Comparison of ENCODE assay signal across 29 cellular contexts in genomic region chr14:41461380-41461779, GRCh38.
A peak's percentile ranks its signal among the peaks of the same experiment; 100 is the strongest.
DNase-seq lines count a peak whose midpoint lies in the region; ATAC-seq, FAIRE-seq and TF ChIP-seq lines count a peak whose summit lies in the region.
"Had no signal": no experiment of that assay in that cellular context is flagged by ENCODE, and none has a peak within 500 bp of the region (broad histone marks: within the 10 kb centered on the region; RNA-seq: fewer than 3 reads in every experiment).

No MANE protein-coding gene starts in this region.

- no peak overlapping the region for H3K9ac ChIP-seq in HepG2 (ENCODE audit: insufficient read depth, low read depth, low read length)
- H3K9ac ChIP-seq: BLaER1; BLaER1 treated with 17β-estradiol and CSF1 and Interleukin-3, amounts not matched to agents 10 nM and 100 nM had no signal

- no peak for FAIRE-seq in HepG2 (lab: Jason Lieb, UNC)
- FAIRE-seq: A204.1, A549, D721Med had no signal

- H3K4me1 ChIP-seq in HepG2 (ENCODE audit: insufficient read depth, low read length) (no peaks in the 10 kb centered on the region), right lobe of liver (no peaks in the 10 kb centered on the region)
- H3K4me1 ChIP-seq: A549; BE2C; BLaER1; BLaER1 treated with 17β-estradiol and CSF1 and Interleukin-3, amounts not matched to agents 10 nM and 100 nM; Caco-2 had no signal

- no peak overlapping the region for H2AFZ ChIP-seq in HepG2 (ENCODE audit: low read length)

- CTCF ChIA-PET in HepG2 (lab: Yijun Ruan, JAX; ENCODE audit: low intra/inter-chr PET ratio, low total read pairs) = no interaction called here

- H3K27ac ChIP-seq in HepG2 (ENCODE audit: extremely low read length, insufficient read depth, low read length) (no peak overlapping the region), right lobe of liver (no peak overlapping the region)
- H3K27ac ChIP-seq: 22Rv1; A549; BLaER1; BLaER1 treated with 17β-estradiol and CSF1 and Interleukin-3, amounts not matched to agents 10 nM and 100 nM; C4-2B had no signal

- TF ChIP-seq RAD21 in HepG2 (CRISPR knock-in tag; IDR thresholded peaks at IDR 0.05) = no peak

- TF ChIP-seq EP300 in HepG2 (IDR thresholded peaks at IDR 0.05; ENCODE audit: low read depth in 2 of 2, low read length in 2 of 2) (no peak), HepG2 (CRISPR knock-in tag; IDR thresholded peaks at IDR 0.05; ENCODE audit: borderline replicate concordance) (no peak)

- ATAC-seq in HepG2 (no peak), right lobe of liver (no peak)
- ATAC-seq: A549; CD8-positive, alpha-beta T cell had no signal

- no TSS peak for BruUV-seq in HepG2 (replicated peaks; lab: Mats Ljungman, UMichigan)

- no peak overlapping the region for H3K4me2 ChIP-seq in HepG2 (ENCODE audit: low read depth, low read length)
- H3K4me2 ChIP-seq: A549; BLaER1; BLaER1 treated with 17β-estradiol and CSF1 and Interleukin-3, amounts not matched to agents 10 nM and 100 nM had no signal

- H3K9me3 ChIP-seq in HepG2 (ENCODE audit: low read length) = peaks cover 83% of the 10 kb centered on the region
- no peaks in the 10 kb centered on the region for H3K9me3 ChIP-seq in right lobe of liver
- H3K9me3 ChIP-seq: A549; BE2C; BLaER1; BLaER1 treated with 17β-estradiol and CSF1 and Interleukin-3, amounts not matched to agents 10 nM and 100 nM had no signal

- no peaks in the 10 kb centered on the region for H3K79me2 ChIP-seq in HepG2 (ENCODE audit: insufficient read depth, low read length)

- no peaks in the 10 kb centered on the region for H3K27me3 ChIP-seq in HepG2 (ENCODE audit: control insufficient read depth in 1 of 2, insufficient read depth in 2 of 2, low read length in 2 of 2)
- no peaks in the 10 kb centered on the region for H3K27me3 ChIP-seq in right lobe of liver
- H3K27me3 ChIP-seq: BE2C; BLaER1; BLaER1 treated with 17β-estradiol and CSF1 and Interleukin-3, amounts not matched to agents 10 nM and 100 nM had no signal

- DNase-seq in HepG2 (ENCODE audit: low spot score) (no peak), right lobe of liver (no peak)
- DNase-seq: 8988T; ACHN; AML-193; BE2C; C1 segment of cervical spinal cord; Caco-2; Calu3; CD4-positive, alpha-beta memory T cell; CD4-positive, alpha-beta T cell; CD4-positive, CD25-positive, alpha-beta regulatory T cell; CD8-positive, alpha-beta memory T cell; CD8-positive, alpha-beta T cell; COR-L47; DMS 273 treated with DMSO at 0.1 percent for 48 hours; DMS153; DMS53; DMS79; DMS79 treated with DMSO at 0.1 percent for 48 hours; DND-41; EL had no signal

- no peaks in the 10 kb centered on the region for H4K20me1 ChIP-seq in HepG2 (ENCODE audit: insufficient read depth, low read length)
- H4K20me1 ChIP-seq: BLaER1; BLaER1 treated with 17β-estradiol and CSF1 and Interleukin-3, amounts not matched to agents 10 nM and 100 nM had no signal

- H3K4me3 ChIP-seq in HepG2 (replicated peaks in 1 of 3; ENCODE audit: insufficient read depth in 1 of 3, low read depth in 2 of 3, low read length in 3 of 3) = no peak overlapping the region
- H3K4me3 ChIP-seq in right lobe of liver = no peak overlapping the region
- H3K4me3 ChIP-seq: A549; BLaER1; BLaER1 treated with 17β-estradiol and CSF1 and Interleukin-3, amounts not matched to agents 10 nM and 100 nM had no signal

- H3K36me3 ChIP-seq in HepG2 (replicated peaks in 1 of 2; ENCODE audit: control insufficient read depth in 1 of 2, insufficient read depth in 2 of 2, low read length in 2 of 2) (no peaks in the 10 kb centered on the region), right lobe of liver (no peaks in the 10 kb centered on the region)
- H3K36me3 ChIP-seq: BE2C; BLaER1; BLaER1 treated with 17β-estradiol and CSF1 and Interleukin-3, amounts not matched to agents 10 nM and 100 nM had no signal

- TF ChIP-seq POLR2A in HepG2 (IDR thresholded peaks at IDR 0.05; ENCODE audit: insufficient read depth in 1 of 2, low read depth in 2 of 2, low read length in 2 of 2) (no peak), right lobe of liver (IDR thresholded peaks at IDR 0.05) (no peak)

- POLR2A ChIA-PET in HepG2 (lab: Yijun Ruan, JAX) = no interaction called here

- intact Hi-C loops in HepG2 (cut with micrococcal nuclease; ENCODE audit: unreplicated experiment) (no loop called here), right lobe of liver (cut with DNase I) (no loop called here)

- TF ChIP-seq CTCF in HepG2 (CRISPR knock-in tag; IDR thresholded peaks at IDR 0.05) (no peak), right lobe of liver (IDR thresholded peaks at IDR 0.05) (no peak)

- in situ Hi-C loops in HepG2 (cut with HindIII; ENCODE audit: extremely low pct_ligation_motif_present, low pct_unique_long_range_greater_than_20kb) = no loop called here

TF ChIP-seq in HepG2, 621 proteins besides CTCF, POLR2A, EP300 and RAD21:
- TF ChIP-seq ELF4 (CRISPR knock-in tag; IDR thresholded peaks at IDR 0.05; ENCODE audit: borderline replicate concordance) (no peak), MAFF (IDR thresholded peaks at IDR 0.05; ENCODE audit: low read depth, low read length) (peak; percentile 64), HOXD1 (CRISPR knock-in tag; IDR thresholded peaks at IDR 0.05) (no peak), NR2C2 (CRISPR knock-in tag; IDR thresholded peaks at IDR 0.05; ENCODE audit: borderline replicate concordance) (no peak), SATB2 (CRISPR knock-in tag; IDR thresholded peaks at IDR 0.05) (no peak), MAFK (conservative IDR thresholded peaks at IDR 0.05 in 1 of 2, IDR thresholded peaks at IDR 0.05 in 1 of 2; ENCODE audit: low read length in 2 of 2) (peak; percentile 43 to 74; a peak in 3 of 4 replicates), DPF2 (CRISPR knock-in tag; IDR thresholded peaks at IDR 0.05; ENCODE audit: borderline replicate concordance, low read depth) (no peak), ZNF660 (CRISPR knock-in tag; IDR thresholded peaks at IDR 0.05; ENCODE audit: borderline replicate concordance, low read depth) (no peak), NFYB (CRISPR knock-in tag; IDR thresholded peaks at IDR 0.05) (no peak)
